In genomic region chr5:34698109-34698419, GRCh38 we compare ENCODE assay signal across 14 cellular contexts. TPM values are rescaled to one million over a fixed set of nuclear protein-coding genes. Genes with fewer than 3 reads are reported as not detected.
"Had no signal": no experiment of that assay in that cellular context is flagged by ENCODE, and none has a peak within 500 bp of the region (broad histone marks: within the 10 kb centered on the region; RNA-seq: fewer than 3 reads in every experiment).

No MANE protein-coding gene starts in this region.

- H3K9me3 ChIP-seq: heart left ventricle, mucosa of descending colon, neutrophil, suprapubic skin, thyroid gland had no signal

- ATAC-seq: heart left ventricle; left ventricle myocardium superior; naive thymus-derived CD8-positive, alpha-beta T cell; stimulated activated naive CD8-positive, alpha-beta T cell treated with anti-CD3 and anti-CD28 coated beads, Interleukin-15, Interleukin-2, amounts not matched to agents 100 U/mL and 50 U/mL, for 24 hours had no signal

- H3K36me3 Mint-ChIP-seq: naive thymus-derived CD8-positive, alpha-beta T cell had no signal

- H3K4me3 ChIP-seq: coronary artery, heart left ventricle, mucosa of descending colon, suprapubic skin, thyroid gland had no signal

- H3K27me3 Mint-ChIP-seq: naive thymus-derived CD8-positive, alpha-beta T cell had no signal

- H3K9me3 Mint-ChIP-seq: naive thymus-derived CD8-positive, alpha-beta T cell had no signal

- H3K27me3 ChIP-seq: heart left ventricle, neutrophil, suprapubic skin, thyroid gland had no signal

- H3K27ac ChIP-seq: coronary artery, heart left ventricle, neutrophil, thyroid gland had no signal

- H3K36me3 ChIP-seq: neutrophil, suprapubic skin, thyroid gland had no signal

- DNase-seq: effector CD4-positive, alpha-beta T cell; heart left ventricle; hippocampal formation; left colon; left ventricle myocardium superior; mucosa of descending colon; naive thymus-derived CD8-positive, alpha-beta T cell; small intestine; stimulated activated CD4-positive, alpha-beta T cell treated with anti-CD3 and anti-CD28 coated beads, Interleukin-12 subunit alpha, Interleukin-12 subunit beta, amount 100 ng/mL, for 4 hours; stimulated activated naive CD8-positive, alpha-beta T cell treated with anti-CD3 and anti-CD28 coated beads, Interleukin-15, Interleukin-2, amounts not matched to agents 100 U/mL and 50 U/mL, for 24 hours; thyroid gland had no signal

- H3K4me3 Mint-ChIP-seq: naive thymus-derived CD8-positive, alpha-beta T cell had no signal

RNA-seq across cellular contexts. Expression of gene RAI14, which starts 41.9 kb away (rescaled TPM):
- total RNA-seq: naive thymus-derived CD8-positive, alpha-beta T cell had no signal
- polyA plus RNA-seq: naive thymus-derived CD8-positive, alpha-beta T cell had no signal
